In genomic region chr19:35153701-35154534, GRCh38 we compare ENCODE assay signal across 1 cellular context.
TF ChIP-seq lines count a peak whose summit lies in the region.

No MANE protein-coding gene starts in this region.

TF ChIP-seq in HepG2, 621 proteins besides CTCF, POLR2A, EP300 and RAD21:
- TF ChIP-seq, protein P1, sequence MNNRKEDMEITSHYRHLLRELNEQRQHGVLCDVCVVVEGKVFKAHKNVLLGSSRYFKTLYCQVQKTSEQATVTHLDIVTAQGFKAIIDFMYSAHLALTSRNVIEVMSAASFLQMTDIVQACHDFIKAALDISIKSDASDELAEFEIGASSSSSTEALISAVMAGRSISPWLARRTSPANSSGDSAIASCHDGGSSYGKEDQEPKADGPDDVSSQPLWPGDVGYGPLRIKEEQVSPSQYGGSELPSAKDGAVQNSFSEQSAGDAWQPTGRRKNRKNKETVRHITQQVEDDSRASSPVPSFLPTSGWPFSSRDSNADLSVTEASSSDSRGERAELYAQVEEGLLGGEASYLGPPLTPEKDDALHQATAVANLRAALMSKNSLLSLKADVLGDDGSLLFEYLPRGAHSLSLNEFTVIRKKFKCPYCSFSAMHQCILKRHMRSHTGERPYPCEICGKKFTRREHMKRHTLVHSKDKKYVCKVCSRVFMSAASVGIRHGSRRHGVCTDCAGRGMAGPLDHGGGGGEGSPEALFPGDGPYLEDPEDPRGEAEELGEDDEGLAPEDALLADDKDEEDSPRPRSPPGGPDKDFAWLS (CRISPR knock-in tag; IDR thresholded peaks at IDR 0.05; ENCODE audit: borderline replicate concordance): no peak
- TF ChIP-seq CHCHD3 (CRISPR knock-in tag; IDR thresholded peaks at IDR 0.05) (no peak), GMEB1 (CRISPR knock-in tag; IDR thresholded peaks at IDR 0.05; ENCODE audit: borderline replicate concordance) (no peak), NCOA2 (CRISPR knock-in tag; IDR thresholded peaks at IDR 0.05) (no peak), ZNF740 (CRISPR knock-in tag; IDR thresholded peaks at IDR 0.05) (peak; percentile 86; the same call in 1 of the 2 replicates), ATRX (CRISPR knock-in tag; IDR thresholded peaks at IDR 0.05; ENCODE audit: borderline replicate concordance) (no peak), ZNF790 (CRISPR knock-in tag; IDR thresholded peaks at IDR 0.05; ENCODE audit: borderline replicate concordance) (no peak), REPIN1 (CRISPR knock-in tag; IDR thresholded peaks at IDR 0.05; ENCODE audit: borderline replicate concordance, low read depth) (no peak), SOX6 (IDR thresholded peaks at IDR 0.05) (no peak), SOX6 (CRISPR knock-in tag; IDR thresholded peaks at IDR 0.05) (no peak), ZNF7 (CRISPR knock-in tag; IDR thresholded peaks at IDR 0.05) (no peak), XRCC5 (optimal IDR thresholded peaks at IDR 0.05; ENCODE audit: low read length) (peak; percentile 17), RARG (CRISPR knock-in tag; IDR thresholded peaks at IDR 0.05; ENCODE audit: low read depth) (no peak), ZBTB7A (CRISPR knock-in tag; IDR thresholded peaks at IDR 0.05) (no peak), CREBL2 (CRISPR knock-in tag; IDR thresholded peaks at IDR 0.05; ENCODE audit: borderline replicate concordance) (no peak), CHD2 (IDR thresholded peaks at IDR 0.05; ENCODE audit: low read depth, low read length) (no peak), GABPB1 (CRISPR knock-in tag; IDR thresholded peaks at IDR 0.05) (0 out of 2 replicates have a peak, but pooled peaks have one; percentile 15), HNRNPLL (IDR thresholded peaks at IDR 0.05; ENCODE audit: low read depth, low read length, poor library complexity, severe bottlenecking) (peak; percentile 23), ZNF556 (CRISPR knock-in tag; IDR thresholded peaks at IDR 0.05; ENCODE audit: borderline replicate concordance) (no peak), EZH2 (conservative IDR thresholded peaks at IDR 0.05; ENCODE audit: low read depth, low read length) (peak; percentile 73; the same call in 1 of the 2 replicates), ZNF333 (CRISPR knock-in tag; IDR thresholded peaks at IDR 0.05; ENCODE audit: borderline replicate concordance) (no peak), ZNF234 (CRISPR knock-in tag; conservative IDR thresholded peaks at IDR 0.05) (0 out of 2 replicates have a peak, but pooled peaks have one; percentile 44), ZFX (CRISPR knock-in tag; IDR thresholded peaks at IDR 0.05; ENCODE audit: low read depth) (no peak), RBFOX2 (IDR thresholded peaks at IDR 0.05; ENCODE audit: low read depth, low read length) (no peak), ZNF710 (CRISPR knock-in tag; IDR thresholded peaks at IDR 0.05; ENCODE audit: borderline replicate concordance) (no peak), ZNF12 (CRISPR knock-in tag; IDR thresholded peaks at IDR 0.05) (no peak), JUND (CRISPR knock-in tag; IDR thresholded peaks at IDR 0.05) (no peak), ZSCAN5A (CRISPR knock-in tag; IDR thresholded peaks at IDR 0.05; ENCODE audit: borderline replicate concordance) (no peak)
- TF ChIP-seq, protein P2, sequence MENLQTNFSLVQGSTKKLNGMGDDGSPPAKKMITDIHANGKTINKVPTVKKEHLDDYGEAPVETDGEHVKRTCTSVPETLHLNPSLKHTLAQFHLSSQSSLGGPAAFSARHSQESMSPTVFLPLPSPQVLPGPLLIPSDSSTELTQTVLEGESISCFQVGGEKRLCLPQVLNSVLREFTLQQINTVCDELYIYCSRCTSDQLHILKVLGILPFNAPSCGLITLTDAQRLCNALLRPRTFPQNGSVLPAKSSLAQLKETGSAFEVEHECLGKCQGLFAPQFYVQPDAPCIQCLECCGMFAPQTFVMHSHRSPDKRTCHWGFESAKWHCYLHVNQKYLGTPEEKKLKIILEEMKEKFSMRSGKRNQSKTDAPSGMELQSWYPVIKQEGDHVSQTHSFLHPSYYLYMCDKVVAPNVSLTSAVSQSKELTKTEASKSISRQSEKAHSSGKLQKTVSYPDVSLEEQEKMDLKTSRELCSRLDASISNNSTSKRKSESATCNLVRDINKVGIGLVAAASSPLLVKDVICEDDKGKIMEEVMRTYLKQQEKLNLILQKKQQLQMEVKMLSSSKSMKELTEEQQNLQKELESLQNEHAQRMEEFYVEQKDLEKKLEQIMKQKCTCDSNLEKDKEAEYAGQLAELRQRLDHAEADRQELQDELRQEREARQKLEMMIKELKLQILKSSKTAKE (CRISPR knock-in tag; IDR thresholded peaks at IDR 0.05; ENCODE audit: borderline replicate concordance): no peak
- TF ChIP-seq, protein P3, sequence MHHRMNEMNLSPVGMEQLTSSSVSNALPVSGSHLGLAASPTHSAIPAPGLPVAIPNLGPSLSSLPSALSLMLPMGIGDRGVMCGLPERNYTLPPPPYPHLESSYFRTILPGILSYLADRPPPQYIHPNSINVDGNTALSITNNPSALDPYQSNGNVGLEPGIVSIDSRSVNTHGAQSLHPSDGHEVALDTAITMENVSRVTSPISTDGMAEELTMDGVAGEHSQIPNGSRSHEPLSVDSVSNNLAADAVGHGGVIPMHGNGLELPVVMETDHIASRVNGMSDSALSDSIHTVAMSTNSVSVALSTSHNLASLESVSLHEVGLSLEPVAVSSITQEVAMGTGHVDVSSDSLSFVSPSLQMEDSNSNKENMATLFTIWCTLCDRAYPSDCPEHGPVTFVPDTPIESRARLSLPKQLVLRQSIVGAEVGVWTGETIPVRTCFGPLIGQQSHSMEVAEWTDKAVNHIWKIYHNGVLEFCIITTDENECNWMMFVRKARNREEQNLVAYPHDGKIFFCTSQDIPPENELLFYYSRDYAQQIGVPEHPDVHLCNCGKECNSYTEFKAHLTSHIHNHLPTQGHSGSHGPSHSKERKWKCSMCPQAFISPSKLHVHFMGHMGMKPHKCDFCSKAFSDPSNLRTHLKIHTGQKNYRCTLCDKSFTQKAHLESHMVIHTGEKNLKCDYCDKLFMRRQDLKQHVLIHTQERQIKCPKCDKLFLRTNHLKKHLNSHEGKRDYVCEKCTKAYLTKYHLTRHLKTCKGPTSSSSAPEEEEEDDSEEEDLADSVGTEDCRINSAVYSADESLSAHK (CRISPR knock-in tag; IDR thresholded peaks at IDR 0.05; ENCODE audit: borderline replicate concordance): no peak
